In genomic region chr4:145278341-145279121, GRCh38 we compare ENCODE assay signal across 13 cellular contexts.
DNase-seq lines count a peak whose midpoint lies in the region; ATAC-seq, FAIRE-seq and TF ChIP-seq lines count a peak whose summit lies in the region.
"Had no signal": no experiment of that assay in that cellular context is flagged by ENCODE, and none has a peak within 500 bp of the region (broad histone marks: within the 10 kb centered on the region; RNA-seq: fewer than 3 reads in every experiment).

No MANE protein-coding gene starts in this region.

- TF ChIP-seq CTCF in GM12878 (IDR thresholded peaks at IDR 0.05 in 2 of 3, conservative IDR thresholded peaks at IDR 0.05 in 1 of 3; ENCODE audit: control insufficient read depth in 2 of 3, extremely low read depth in 1 of 3, insufficient read depth in 1 of 3, low read depth in 3 of 3, low read length in 3 of 3), result no peak
- TF ChIP-seq CTCF in GM20000 (IDR thresholded peaks at IDR 0.05; ENCODE audit: extremely low read depth, missing control alignments), result no peak

- no peak overlapping the region for H3K27ac ChIP-seq in GM12878 (ENCODE audit: control insufficient read depth, insufficient read depth)
- peak overlapping the region; percentile 35 for H3K27ac ChIP-seq in subcutaneous abdominal adipose tissue (ENCODE audit: low read depth, low read length)
- H3K27ac ChIP-seq: A549 had no signal

- SMC1A ChIA-PET in GM12878 (lab: Charles Lee; ENCODE audit: uncharacterized antibody, unreplicated experiment), result interaction anchor here (1.5 kb wide), 2 partner anchors 15 to 334 kb away, joined by 3 read pairs; no protein-coding TSS in a partner anchor

- H3K9me3 ChIP-seq in GM12878 (replicated peaks; ENCODE audit: control insufficient read depth, insufficient read depth, low read length) (no peaks in the 10 kb centered on the region; the same call in 2 of the 3 replicates), subcutaneous abdominal adipose tissue (ENCODE audit: control insufficient read depth in 5 of 5, low read length in 5 of 5) (peaks cover 0 to 2% (median 0%) of the 10 kb centered on the region in 5 donors)
- H3K9me3 ChIP-seq: A549 had no signal

- POLR2A ChIA-PET in GM12878 (lab: Charles Lee), result no interaction called here

- no peak overlapping the region for H3K27ac Mint-ChIP-seq in stimulated activated naive CD8-positive, alpha-beta T cell treated with anti-CD3 and anti-CD28 coated beads, Interleukin-15, amount 100 ng/mL, for 72 hours

- H3K27me3 ChIP-seq in GM12878 (replicated peaks in 1 of 2; ENCODE audit: control insufficient read depth in 2 of 2, insufficient read depth in 2 of 2, low read length in 1 of 2), result no peaks in the 10 kb centered on the region
- H3K27me3 ChIP-seq in subcutaneous abdominal adipose tissue (ENCODE audit: control insufficient read depth in 5 of 5, insufficient read depth in 4 of 5, low read length in 5 of 5), result peaks cover 0 to 3% (median 0%) of the 10 kb centered on the region in 5 donors

- TF ChIP-seq RAD21 in GM12878 (IDR thresholded peaks at IDR 0.05; ENCODE audit: insufficient read depth, low read depth, low read length), result no peak

- H3K36me3 ChIP-seq in GM12878 (ENCODE audit: control insufficient read depth in 2 of 2, insufficient read depth in 2 of 2, low read length in 1 of 2) (no peaks in the 10 kb centered on the region), subcutaneous abdominal adipose tissue (ENCODE audit: control insufficient read depth in 5 of 5, insufficient read depth in 5 of 5, low read length in 5 of 5) (no peaks in the 10 kb centered on the region)

- no peak for FAIRE-seq in GM12878 (lab: Jason Lieb, UNC)
- FAIRE-seq: A549, kidney had no signal

- H3K79me2 ChIP-seq in GM12878 (ENCODE audit: control insufficient read depth, insufficient read depth, low read length), result no peaks in the 10 kb centered on the region

- no peak overlapping the region for H3K4me3 Mint-ChIP-seq in stimulated activated naive CD8-positive, alpha-beta T cell treated with anti-CD3 and anti-CD28 coated beads, Interleukin-15, amount 100 ng/mL, for 72 hours
- H3K4me3 Mint-ChIP-seq: brain, nephron progenitor cell had no signal

- H4K20me1 ChIP-seq in GM12878 (ENCODE audit: control insufficient read depth, insufficient read depth), result no peaks in the 10 kb centered on the region

- RAD21 ChIA-PET in GM12878 (lab: Charles Lee; ENCODE audit: unreplicated experiment), result interaction anchor here (0.5 to 1.2 kb wide), 2 partner anchors 10 to 339 kb away, joined by 3 to 4 read pairs; no protein-coding TSS in a partner anchor

- no peaks in the 10 kb centered on the region for H3K4me1 ChIP-seq in GM12878 (ENCODE audit: control insufficient read depth, insufficient read depth, low read length)
- peaks cover 0 to 5% (median 0%) of the 10 kb centered on the region in 5 donors for H3K4me1 ChIP-seq in subcutaneous abdominal adipose tissue (ENCODE audit: control insufficient read depth in 5 of 5, insufficient read depth in 5 of 5, low read length in 5 of 5)
- H3K4me1 ChIP-seq: A549 had no signal

- CTCF ChIA-PET in GM12878 (lab: Yijun Ruan, JAX), result no interaction called here

- no peaks in the 10 kb centered on the region for H3K4me1 Mint-ChIP-seq in stimulated activated naive CD8-positive, alpha-beta T cell treated with anti-CD3 and anti-CD28 coated beads, Interleukin-15, amount 100 ng/mL, for 72 hours
- H3K4me1 Mint-ChIP-seq: nephron progenitor cell had no signal

- H2AFZ ChIP-seq in GM12878 (ENCODE audit: control insufficient read depth, low read depth, low read length), result no peak overlapping the region

- TF ChIP-seq EP300 in GM12878 (IDR thresholded peaks at IDR 0.05; ENCODE audit: borderline replicate concordance in 1 of 2, control insufficient read depth in 1 of 2, low read depth in 2 of 2, low read length in 2 of 2), result no peak

- WGBS in GM12878 (ENCODE audit: insufficient coverage, insufficient replicate concordance, low lambda C conversion rate, missing lambda C conversion rate), result 48% methylated on average over 2 of the region's 2 CpGs

- H3K9ac ChIP-seq in GM12878 (ENCODE audit: control insufficient read depth, insufficient read depth, low read length), result no peak overlapping the region
- H3K9ac ChIP-seq in subcutaneous abdominal adipose tissue (ENCODE audit: low read length in 5 of 5), result no peak overlapping the region

- ATAC-seq in Right ventricle myocardium superior (ENCODE audit: poor library complexity), result peak; percentile 21
- peak; percentile 26 for ATAC-seq in GM12878
- peak; percentile 44 for ATAC-seq in left ventricle myocardium superior
- ATAC-seq in HG02938 (IDR thresholded peaks at IDR 0.05; ENCODE audit: unreplicated experiment), result no peak
- no peak for ATAC-seq in stimulated activated naive CD8-positive, alpha-beta T cell treated with anti-CD3 and anti-CD28 coated beads, Interleukin-15, amount 100 ng/mL, for 72 hours
- ATAC-seq: A549 had no signal

- peaks cover 7 to 8% of the 10 kb centered on the region in 2 donors for H3K9me3 Mint-ChIP-seq in stimulated activated naive CD8-positive, alpha-beta T cell treated with anti-CD3 and anti-CD28 coated beads, Interleukin-15, amount 100 ng/mL, for 72 hours

- H3K27me3 Mint-ChIP-seq in stimulated activated naive CD8-positive, alpha-beta T cell treated with anti-CD3 and anti-CD28 coated beads, Interleukin-15, amount 100 ng/mL, for 72 hours, result no peaks in the 10 kb centered on the region

- no peak for DNase-seq in Right ventricle myocardium superior
- no peak for DNase-seq in cardiac septum (ENCODE audit: low spot score)
- DNase-seq in GM12878 (ENCODE audit: low read depth, low spot score), result no peak
- no peak for DNase-seq in left ventricle myocardium superior
- DNase-seq in stimulated activated naive CD8-positive, alpha-beta T cell treated with anti-CD3 and anti-CD28 coated beads, Interleukin-15, amount 100 ng/mL, for 72 hours, result no peak
- DNase-seq in GM20000 (ENCODE audit: low spot score), result no peak
- DNase-seq: kidney; nephron progenitor cell; stimulated activated CD8-positive, alpha-beta memory T cell treated with anti-CD3 and anti-CD28 coated beads, Interleukin-4, amount 100 ng/mL, for 48 hours had no signal

- intact Hi-C loops in Right ventricle myocardium superior (cut with DNase I), result no loop called here
- intact Hi-C loops in cardiac septum (cut with DNase I), result no loop called here
- intact Hi-C loops in GM12878 (cut with micrococcal nuclease; ENCODE audit: unreplicated experiment), result no loop called here
- intact Hi-C loops in left ventricle myocardium superior (cut with micrococcal nuclease), result no loop called here

- no peak overlapping the region for H3K4me3 ChIP-seq in GM12878
- H3K4me3 ChIP-seq in subcutaneous abdominal adipose tissue (ENCODE audit: low read depth in 1 of 5, low read length in 5 of 5), result no peak overlapping the region
- H3K4me3 ChIP-seq: A549 had no signal

- no TSS peak for BruUV-seq in GM12878 (replicated peaks; lab: Mats Ljungman, UMichigan)

- in situ Hi-C loops in GM12878 (cut with MboI), result no loop called here

- TF ChIP-seq POLR2A in GM12878 (IDR thresholded peaks at IDR 0.05; ENCODE audit: low read depth, low read length), result no peak

- H3K4me2 ChIP-seq in GM12878 (ENCODE audit: control insufficient read depth, insufficient read depth), result no peak overlapping the region
- H3K4me2 ChIP-seq: A549 had no signal

TF ChIP-seq in GM12878, 131 proteins besides CTCF, POLR2A, EP300 and RAD21 (continues in another document):
- peak; percentile 86; the same call in 1 of the 2 replicates for TF ChIP-seq NFIC (IDR thresholded peaks at IDR 0.05; ENCODE audit: low read depth, low read length)
- no peak for TF ChIP-seq ELK1 (IDR thresholded peaks at IDR 0.05; ENCODE audit: low read depth, low read length)
- TF ChIP-seq RUNX3 (IDR thresholded peaks at IDR 0.05; ENCODE audit: low read length), result peak; percentile 84; the same call in 1 of the 2 replicates
- TF ChIP-seq CBFB (IDR thresholded peaks at IDR 0.05; ENCODE audit: low read depth), result peak; percentile 44; the same call in 1 of the 2 replicates
- TF ChIP-seq SIX5 (IDR thresholded peaks at IDR 0.05; ENCODE audit: low read depth, low read length, severe bottlenecking), result no peak
- no peak for TF ChIP-seq ZNF24 (IDR thresholded peaks at IDR 0.05)
- TF ChIP-seq MEF2A (IDR thresholded peaks at IDR 0.05; ENCODE audit: insufficient read depth, low read depth, low read length), result peak; percentile 80
- no peak for TF ChIP-seq SP1 (IDR thresholded peaks at IDR 0.05; ENCODE audit: low read depth, low read length)
- no peak for TF ChIP-seq NFXL1 (IDR thresholded peaks at IDR 0.05; ENCODE audit: borderline replicate concordance)
- peak; percentile 87 for TF ChIP-seq JUNB (IDR thresholded peaks at IDR 0.05)
- TF ChIP-seq ATF2 (IDR thresholded peaks at IDR 0.05; ENCODE audit: low read length), result peak; percentile 38; the same call in 1 of the 2 replicates
- no peak for TF ChIP-seq SRF (IDR thresholded peaks at IDR 0.05; ENCODE audit: low read depth in 2 of 2, low read length in 2 of 2)
- no peak for TF ChIP-seq TAF1 (IDR thresholded peaks at IDR 0.05; ENCODE audit: borderline replicate concordance, low read depth, low read length)
- TF ChIP-seq DPF2 (IDR thresholded peaks at IDR 0.05), result no peak

Comparison
In these comparisons a context has a peak if more than half of its experiments do, and no peak if none do; other contexts are left out.
1. ATAC-seq: peak in Right ventricle myocardium superior (single experiment), GM12878 (single experiment) and left ventricle myocardium superior (single experiment); none in HG02938 (single experiment) and stimulated activated naive CD8-positive, alpha-beta T cell treated with anti-CD3 and anti-CD28 coated beads, Interleukin-15, amount 100 ng/mL, for 72 hours (single experiment).